ENCODE assay signal across 11 cellular contexts in the genomic region with DNA sequence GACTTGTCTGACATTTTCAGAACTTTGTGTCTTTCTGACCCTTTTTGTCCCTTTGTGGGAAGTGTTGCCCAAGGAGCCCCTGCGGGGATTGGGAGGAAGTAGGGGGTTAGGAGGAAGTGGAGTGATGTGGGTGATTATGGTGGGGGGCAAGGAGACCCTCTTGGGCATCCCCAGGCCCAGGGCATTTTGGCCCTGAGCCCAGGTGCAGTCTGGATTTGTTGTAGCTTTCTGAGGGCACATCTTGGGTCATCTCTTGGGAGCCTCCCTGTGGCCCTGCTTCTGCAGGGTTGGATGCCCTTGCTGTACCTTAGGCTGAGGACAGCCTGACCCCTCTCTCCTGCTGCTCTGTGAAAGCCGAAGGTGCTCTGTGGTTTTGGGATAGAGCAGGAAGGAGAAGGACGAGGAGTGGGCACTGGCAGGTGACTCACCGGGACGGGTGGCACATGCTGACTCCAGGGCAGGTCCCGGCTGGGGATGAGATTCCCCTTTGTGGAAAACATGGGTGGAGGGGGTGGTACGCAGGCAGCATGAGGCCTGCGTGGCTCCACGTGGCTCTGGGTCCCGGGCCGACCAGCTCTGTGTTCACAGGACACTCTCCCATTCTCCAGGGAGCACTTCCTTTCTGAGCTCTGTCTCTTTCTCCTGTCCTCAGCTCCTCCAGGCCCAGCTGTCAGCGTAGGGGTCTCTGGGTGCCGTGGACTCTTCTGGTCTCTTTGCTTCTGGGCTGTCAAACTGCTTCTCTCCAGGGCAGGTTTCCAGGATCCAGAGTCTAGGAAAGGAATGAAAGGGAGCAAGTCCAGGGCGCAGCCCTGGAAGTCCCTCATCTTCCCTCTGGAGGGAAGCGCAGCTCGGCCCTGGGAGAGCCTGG. TPM values are rescaled to one million over a fixed set of nuclear protein-coding genes. Genes with fewer than 3 reads are reported as not detected.
A peak's percentile ranks its signal among the peaks of the same experiment; 100 is the strongest.
DNase-seq lines count a peak whose midpoint lies in the region; ATAC-seq and TF ChIP-seq lines count a peak whose summit lies in the region.
"Had no signal": no experiment of that assay in that cellular context is flagged by ENCODE, and none has a peak within 500 bp of the region (broad histone marks: within the 10 kb centered on the region; RNA-seq: fewer than 3 reads in every experiment).

No MANE protein-coding gene starts in this region.

- CTCF ChIA-PET in HEK293 (lab: Yijun Ruan, JAX), result interaction anchor here (0.5 to 16.7 kb wide), 8 partner anchors 9 to 431 kb away, joined by 3 to 543 read pairs (median 32); partner anchors contain the start of genes CD276 and NPTN

- H3K9me3 ChIP-seq in HEK293 (ENCODE audit: control insufficient read depth, insufficient read depth, low read depth, low read length), result no peaks in the 10 kb centered on the region
- no peaks in the 10 kb centered on the region for H3K9me3 ChIP-seq in fibroblast of lung (ENCODE audit: control insufficient read depth, insufficient read depth, low read depth, low read length)
- H3K9me3 ChIP-seq in skeletal muscle satellite cell (replicated peaks; ENCODE audit: low read length), result no peaks in the 10 kb centered on the region

- POLR2A ChIA-PET in HEK293 (lab: Yijun Ruan, JAX), result interaction anchor here (1.2 kb wide), 1 partner anchor 11 kb away, joined by 8 read pairs; no protein-coding TSS in a partner anchor

- H4K20me1 ChIP-seq in fibroblast of lung (ENCODE audit: control insufficient read depth, extremely low read depth, insufficient read depth, low read length), result no peaks in the 10 kb centered on the region

- H3K4me3 ChIP-seq in HEK293 (ENCODE audit: low read depth, low read length), result no peak overlapping the region
- no peak overlapping the region for H3K4me3 ChIP-seq in fibroblast of lung (replicated peaks in 1 of 4; ENCODE audit: control extremely low read depth in 1 of 4, insufficient read depth in 1 of 4, low read depth in 3 of 4, low read length in 4 of 4)
- H3K4me3 ChIP-seq in skeletal muscle satellite cell (ENCODE audit: low read length), result no peak overlapping the region

- DNase-seq in fibroblast of lung (ENCODE audit: low read depth in 2 of 2) (no peak), NCI-H526 (lab: John Stamatoyannopoulos, UW) (no peak), NCI-H2081 (lab: John Stamatoyannopoulos, UW) (no peak)

- H3K4me1 ChIP-seq in HEK293 (ENCODE audit: control insufficient read depth, insufficient read depth, low read length) (peaks cover 18% of the 10 kb centered on the region), fibroblast of lung (ENCODE audit: control insufficient read depth, extremely low read depth, insufficient read depth, low read length) (peaks cover 31% of the 10 kb centered on the region), skeletal muscle satellite cell (ENCODE audit: control insufficient read depth, insufficient read depth, low read length) (peaks cover 40% of the 10 kb centered on the region)

- H3K9ac ChIP-seq in fibroblast of lung (ENCODE audit: insufficient read depth, low read length) (no peak overlapping the region), skeletal muscle satellite cell (ENCODE audit: low read depth, low read length) (peak overlapping the region; percentile 41)

- peaks cover 70% of the 10 kb centered on the region for H3K79me2 ChIP-seq in fibroblast of lung (ENCODE audit: control insufficient read depth, insufficient read depth, low read length)

- ATAC-seq in SK-N-SH treated with all-trans-retinoic acid at 6 μM for 48 hours, result peak; percentile 7; the same call in 2 of the 3 replicates
- ATAC-seq in HG02642 (IDR thresholded peaks at IDR 0.05; ENCODE audit: poor library complexity, unreplicated experiment), result no peak

- peak overlapping the region; percentile 4 for H3K4me2 ChIP-seq in fibroblast of lung (ENCODE audit: extremely low read depth, insufficient read depth, low read length)
- peak overlapping the region; percentile 71 for H3K4me2 ChIP-seq in skeletal muscle satellite cell (ENCODE audit: low read length)

- H3K27me3 ChIP-seq in fibroblast of lung (ENCODE audit: control insufficient read depth, insufficient read depth, low read length) (no peaks in the 10 kb centered on the region), skeletal muscle satellite cell (ENCODE audit: control insufficient read depth, insufficient read depth, low read length) (no peaks in the 10 kb centered on the region)

- no peak overlapping the region for H2AFZ ChIP-seq in fibroblast of lung (ENCODE audit: low read length)

- H3K27ac ChIP-seq in HEK293 (ENCODE audit: extremely low read depth, low read depth, low read length), result peak overlapping the region; percentile 54; the same call in 1 of the 2 replicates
- H3K27ac ChIP-seq in fibroblast of lung (ENCODE audit: insufficient read depth, low read length), result peak overlapping the region; percentile 46

- TF ChIP-seq CTCF in HEK293 (tag by site-specific recombination; IDR thresholded peaks at IDR 0.05) (no peak), fibroblast of lung (conservative IDR thresholded peaks at IDR 0.05 in 1 of 2, IDR thresholded peaks at IDR 0.05 in 1 of 2; ENCODE audit: low read depth in 1 of 2, low read length in 2 of 2) (no peak)

- peaks cover 12 to 23% of the 10 kb centered on the region in 2 experiments; a peak in 2 of 3 replicates for H3K36me3 ChIP-seq in HEK293 (ENCODE audit: control insufficient read depth in 2 of 2, insufficient read depth in 1 of 2, low read length in 2 of 2)
- peaks cover 1% of the 10 kb centered on the region for H3K36me3 ChIP-seq in fibroblast of lung (ENCODE audit: control insufficient read depth, insufficient read depth, low read length)
- peaks cover 21% of the 10 kb centered on the region for H3K36me3 ChIP-seq in skeletal muscle satellite cell (ENCODE audit: insufficient read depth, low read length)

TF ChIP-seq in HEK293, 187 proteins besides CTCF, POLR2A, EP300 and RAD21 (continues in another document):
- no peak for TF ChIP-seq ZNF48 (tag by site-specific recombination; IDR thresholded peaks at IDR 0.05)

TF ChIP-seq in SK-N-SH treated with all-trans-retinoic acid at 6 μM for 48 hours, 23 proteins besides CTCF, POLR2A, EP300 and RAD21 (continues in another document):
- TF ChIP-seq, protein P1, sequence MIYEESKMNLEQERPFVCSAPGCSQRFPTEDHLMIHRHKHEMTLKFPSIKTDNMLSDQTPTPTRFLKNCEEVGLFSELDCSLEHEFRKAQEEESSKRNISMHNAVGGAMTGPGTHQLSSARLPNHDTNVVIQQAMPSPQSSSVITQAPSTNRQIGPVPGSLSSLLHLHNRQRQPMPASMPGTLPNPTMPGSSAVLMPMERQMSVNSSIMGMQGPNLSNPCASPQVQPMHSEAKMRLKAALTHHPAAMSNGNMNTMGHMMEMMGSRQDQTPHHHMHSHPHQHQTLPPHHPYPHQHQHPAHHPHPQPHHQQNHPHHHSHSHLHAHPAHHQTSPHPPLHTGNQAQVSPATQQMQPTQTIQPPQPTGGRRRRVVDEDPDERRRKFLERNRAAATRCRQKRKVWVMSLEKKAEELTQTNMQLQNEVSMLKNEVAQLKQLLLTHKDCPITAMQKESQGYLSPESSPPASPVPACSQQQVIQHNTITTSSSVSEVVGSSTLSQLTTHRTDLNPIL (CRISPR knock-in tag; IDR thresholded peaks at IDR 0.05; ENCODE audit: low read depth), result no peak
- TF ChIP-seq ZNF70 (CRISPR knock-in tag; IDR thresholded peaks at IDR 0.05) (no peak), TOX (CRISPR knock-in tag; IDR thresholded peaks at IDR 0.05; ENCODE audit: borderline replicate concordance) (no peak), RARB (CRISPR knock-in tag; IDR thresholded peaks at IDR 0.05) (no peak), CSDC2 (CRISPR knock-in tag; IDR thresholded peaks at IDR 0.05) (no peak), ZC3H10 (CRISPR knock-in tag; IDR thresholded peaks at IDR 0.05) (no peak), POU6F1 (CRISPR knock-in tag; IDR thresholded peaks at IDR 0.05; ENCODE audit: borderline replicate concordance, low read depth) (no peak), ISL1 (CRISPR knock-in tag; IDR thresholded peaks at IDR 0.05) (no peak), GLIS3 (CRISPR knock-in tag; IDR thresholded peaks at IDR 0.05) (no peak), ZNF8 (CRISPR knock-in tag; IDR thresholded peaks at IDR 0.05) (no peak), ZFP3 (CRISPR knock-in tag; IDR thresholded peaks at IDR 0.05) (no peak), ZNF565 (CRISPR knock-in tag; conservative IDR thresholded peaks at IDR 0.05; ENCODE audit: low read depth) (no peak)
- TF ChIP-seq, protein P2, sequence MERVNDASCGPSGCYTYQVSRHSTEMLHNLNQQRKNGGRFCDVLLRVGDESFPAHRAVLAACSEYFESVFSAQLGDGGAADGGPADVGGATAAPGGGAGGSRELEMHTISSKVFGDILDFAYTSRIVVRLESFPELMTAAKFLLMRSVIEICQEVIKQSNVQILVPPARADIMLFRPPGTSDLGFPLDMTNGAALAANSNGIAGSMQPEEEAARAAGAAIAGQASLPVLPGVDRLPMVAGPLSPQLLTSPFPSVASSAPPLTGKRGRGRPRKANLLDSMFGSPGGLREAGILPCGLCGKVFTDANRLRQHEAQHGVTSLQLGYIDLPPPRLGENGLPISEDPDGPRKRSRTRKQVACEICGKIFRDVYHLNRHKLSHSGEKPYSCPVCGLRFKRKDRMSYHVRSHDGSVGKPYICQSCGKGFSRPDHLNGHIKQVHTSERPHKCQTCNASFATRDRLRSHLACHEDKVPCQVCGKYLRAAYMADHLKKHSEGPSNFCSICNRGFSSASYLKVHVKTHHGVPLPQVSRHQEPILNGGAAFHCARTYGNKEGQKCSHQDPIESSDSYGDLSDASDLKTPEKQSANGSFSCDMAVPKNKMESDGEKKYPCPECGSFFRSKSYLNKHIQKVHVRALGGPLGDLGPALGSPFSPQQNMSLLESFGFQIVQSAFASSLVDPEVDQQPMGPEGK (CRISPR knock-in tag; IDR thresholded peaks at IDR 0.05; ENCODE audit: borderline replicate concordance), result no peak

RNA-seq across cellular contexts. Expression of gene CD276, which starts 11.8 kb away (rescaled TPM):
- total RNA-seq in fibroblast of lung, result 65.7 and 88.5 TPM in 2 replicates
- 103 and 108 TPM in 2 replicates for polyA plus RNA-seq in fibroblast of lung
- 138 and 164 TPM in 2 replicates for polyA plus RNA-seq in fibroblast of lung (2012)
- 305 and 348 TPM in 2 replicates for polyA minus RNA-seq in fibroblast of lung (ENCODE audit: low replicate concordance)
- total RNA-seq in skeletal muscle satellite cell (2012; rRNA removed), result 119 and 133 TPM in 2 replicates
- total RNA-seq: activated CD8-positive, alpha-beta T cell treated with anti-CD3 and anti-CD28 coated beads, Interleukin-2, amount 10 ng/mL, durations not matched to agents 7 days and 5 days; CD8-positive, alpha-beta T cell had no signal

RNA-seq across cellular contexts. Expression of gene INSYN1, which starts 57.1 kb away (rescaled TPM):
- 1.2 and 1.3 TPM in 2 replicates for total RNA-seq in fibroblast of lung
- 0.37 and 0.51 TPM in 2 replicates for polyA plus RNA-seq in fibroblast of lung
- 0.65 and 0.74 TPM in 2 replicates for polyA plus RNA-seq in fibroblast of lung (2012)
- 0.74 TPM in 1 of 2 replicates, not detected in the other for polyA minus RNA-seq in fibroblast of lung (ENCODE audit: low replicate concordance)
- 0.44 and 0.51 TPM in 2 replicates for total RNA-seq in skeletal muscle satellite cell (2012; rRNA removed)
- total RNA-seq: activated CD8-positive, alpha-beta T cell treated with anti-CD3 and anti-CD28 coated beads, Interleukin-2, amount 10 ng/mL, durations not matched to agents 7 days and 5 days; activated naive CD4-positive, alpha-beta T cell treated with anti-CD3 and anti-CD28 coated beads, Interleukin-2, amount 50 U/mL, for 72 hours; CD8-positive, alpha-beta T cell; T-helper 2 cell treated with Interferon-gamma antibody and Interleukin-4, amounts not matched to agents 100 ng/mL and 5 ng/mL, for 36 hours had no signal
